8 cellular contexts compared by ENCODE assay signal in the genomic region with DNA sequence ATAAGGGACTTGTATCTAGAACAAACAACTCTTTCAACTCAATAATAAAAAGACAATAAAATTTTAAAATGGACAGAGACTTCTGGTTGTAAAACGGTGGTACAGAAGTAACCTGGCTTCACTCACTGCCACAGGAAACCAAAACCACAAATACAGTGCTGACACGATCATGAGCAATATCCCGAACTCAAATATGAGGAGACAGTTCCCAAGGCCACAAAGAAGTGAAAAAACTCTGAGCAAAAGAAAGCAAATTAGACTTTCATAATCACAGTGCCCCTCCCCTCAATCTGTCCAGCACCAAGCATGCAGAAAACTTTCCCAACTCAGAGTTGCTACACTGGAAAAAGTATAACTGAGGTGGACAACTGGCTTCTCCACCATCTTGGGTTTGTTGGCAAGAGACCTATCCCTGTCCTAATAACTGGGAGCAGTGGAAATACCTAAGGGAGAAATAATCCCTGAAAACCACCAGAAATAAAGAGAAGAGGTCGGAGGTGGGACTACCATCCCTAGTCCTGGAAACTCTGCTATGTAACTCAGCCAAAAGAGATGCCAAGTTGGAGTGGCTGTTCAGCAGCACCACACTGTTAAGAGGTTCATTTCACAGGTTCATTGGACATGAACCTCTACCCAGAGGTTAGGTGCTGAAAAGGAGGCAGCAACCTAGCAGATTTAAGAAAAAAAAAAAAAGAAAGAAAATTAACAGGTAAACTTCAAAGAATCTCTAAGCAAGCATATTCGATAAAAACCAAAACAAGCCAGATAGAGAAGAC. TPM values are rescaled to one million over a fixed set of nuclear protein-coding genes. Genes with fewer than 3 reads are reported as not detected.
A peak's percentile ranks its signal among the peaks of the same experiment; 100 is the strongest.
DNase-seq lines count a peak whose midpoint lies in the region; ATAC-seq, FAIRE-seq and TF ChIP-seq lines count a peak whose summit lies in the region.

No MANE protein-coding gene starts in this region.

- no peak overlapping the region for H3K9ac ChIP-seq in MM.1S (ENCODE audit: low read length)

- H3K36me3 Mint-ChIP-seq in activated naive CD8-positive, alpha-beta T cell treated with anti-CD3 and anti-CD28 coated beads, Interleukin-2, amount 50 U/mL, for 24 hours (ENCODE audit: low read depth), result peaks cover 26% of the 10 kb centered on the region

- H3K4me2 ChIP-seq in MM.1S (ENCODE audit: low read depth, low read length), result peak overlapping the region; percentile 55

- no peaks in the 10 kb centered on the region for H3K36me3 ChIP-seq in MM.1S (replicated peaks; ENCODE audit: insufficient read depth, low read length)
- H3K36me3 ChIP-seq in pancreas, result no peaks in the 10 kb centered on the region

- peaks cover 6% of the 10 kb centered on the region; the same call in 1 of the 2 replicates for H4K20me1 ChIP-seq in MM.1S (ENCODE audit: insufficient read depth, low read length)

- H3K27me3 ChIP-seq in MM.1S (replicated peaks; ENCODE audit: insufficient read depth, low read length) (no peaks in the 10 kb centered on the region), pancreas (no peaks in the 10 kb centered on the region)

- WGBS in pancreas, 2 donors, result 53 to 54% methylated on average over 5 of the region's 5 CpGs

- ATAC-seq in GM21723 (IDR thresholded peaks at IDR 0.05; ENCODE audit: unreplicated experiment), result peak; percentile 57
- peak; percentile 90 for ATAC-seq in activated naive CD8-positive, alpha-beta T cell treated with anti-CD3 and anti-CD28 coated beads, Interleukin-2, amount 50 U/mL, for 24 hours
- peak in 3 of 4 donors; percentile 56 to 61 (median 57) for ATAC-seq in pancreas
- no peak for ATAC-seq in GM19035 (IDR thresholded peaks at IDR 0.05; ENCODE audit: unreplicated experiment)

- H3K4me3 ChIP-seq in MM.1S (ENCODE audit: low read length) (no peak overlapping the region), pancreas (no peak overlapping the region)

- H3F3A ChIP-seq in MM.1S (ENCODE audit: insufficient read depth, low read length), result peaks cover 6% of the 10 kb centered on the region; the same call in 1 of the 2 replicates

- H3K4me1 ChIP-seq in MM.1S (ENCODE audit: low read length), result peaks cover 24% of the 10 kb centered on the region
- peaks cover 10 to 28% (median 10%) of the 10 kb centered on the region in 3 donors for H3K4me1 ChIP-seq in pancreas

- H3K4me1 Mint-ChIP-seq in activated naive CD8-positive, alpha-beta T cell treated with anti-CD3 and anti-CD28 coated beads, Interleukin-2, amount 50 U/mL, for 24 hours, result peaks cover 59% of the 10 kb centered on the region

- H3K27ac Mint-ChIP-seq in activated naive CD8-positive, alpha-beta T cell treated with anti-CD3 and anti-CD28 coated beads, Interleukin-2, amount 50 U/mL, for 24 hours, result no peak overlapping the region

- peaks cover 93% of the 10 kb centered on the region for H3K79me2 ChIP-seq in MM.1S (ENCODE audit: low read length)

- no peak overlapping the region for H2AFZ ChIP-seq in MM.1S (ENCODE audit: low read length)

- peaks cover 26% of the 10 kb centered on the region for H3K9me3 Mint-ChIP-seq in activated naive CD8-positive, alpha-beta T cell treated with anti-CD3 and anti-CD28 coated beads, Interleukin-2, amount 50 U/mL, for 24 hours

- H3K27me3 Mint-ChIP-seq in activated naive CD8-positive, alpha-beta T cell treated with anti-CD3 and anti-CD28 coated beads, Interleukin-2, amount 50 U/mL, for 24 hours, result no peaks in the 10 kb centered on the region

- H3K27ac ChIP-seq in MM.1S (ENCODE audit: low read length) (no peak overlapping the region), pancreas (peak overlapping the region in 1 of 4 donors; percentile 10)

- intact Hi-C loops in pancreas (cut with DNase I), result no loop called here

- H3K4me3 Mint-ChIP-seq in activated naive CD8-positive, alpha-beta T cell treated with anti-CD3 and anti-CD28 coated beads, Interleukin-2, amount 50 U/mL, for 24 hours, result peak overlapping the region; percentile 59

- DNase-seq in GM03348 (ENCODE audit: low spot score) (peak; percentile 68), MM.1S (peak; percentile 56), pancreas (no peak), amygdala (lab: John Stamatoyannopoulos, UW) (no peak), hippocampal formation (lab: John Stamatoyannopoulos, UW) (no peak)
- no peak for DNase-seq in activated naive CD8-positive, alpha-beta T cell treated with anti-CD3 and anti-CD28 coated beads, Interleukin-2, amount 50 U/mL, for 24 hours

- no peak for TF ChIP-seq CTCF in MM.1S (IDR thresholded peaks at IDR 0.05; ENCODE audit: low read length)
- TF ChIP-seq CTCF in pancreas (IDR thresholded peaks at IDR 0.05), result no peak

- H3K9me3 ChIP-seq in MM.1S (replicated peaks; ENCODE audit: insufficient read depth, low read length) (no peaks in the 10 kb centered on the region), pancreas (no peaks in the 10 kb centered on the region)

- FAIRE-seq in pancreas (lab: Jason Lieb, UNC), result no peak

- no peaks in the 10 kb centered on the region for H3K9me2 ChIP-seq in MM.1S (replicated peaks; ENCODE audit: insufficient read depth, low read length)

RNA-seq across cellular contexts. Expression of a gene that starts 55.5 kb away (rescaled TPM):
- total RNA-seq in pancreas, result 10 to 100 TPM; 11.5 to 22.0 (median 16.2) TPM
- 10 to 100 TPM in 1 of 2 donors, 1 to 10 TPM in 1; 6.9 to 11.2 TPM for polyA plus RNA-seq in pancreas

Comparison
In these comparisons a context has a peak if more than half of its experiments do, and no peak if none do; other contexts are left out.
1. DNase-seq: peak in GM03348 (single experiment) and MM.1S (single experiment); none in activated naive CD8-positive, alpha-beta T cell treated with anti-CD3 and anti-CD28 coated beads, Interleukin-2, amount 50 U/mL, for 24 hours (single experiment), pancreas (0 of 6), amygdala (0 of 56) and hippocampal formation (0 of 2).